10 cellular contexts compared by ENCODE assay signal in the genomic region with DNA sequence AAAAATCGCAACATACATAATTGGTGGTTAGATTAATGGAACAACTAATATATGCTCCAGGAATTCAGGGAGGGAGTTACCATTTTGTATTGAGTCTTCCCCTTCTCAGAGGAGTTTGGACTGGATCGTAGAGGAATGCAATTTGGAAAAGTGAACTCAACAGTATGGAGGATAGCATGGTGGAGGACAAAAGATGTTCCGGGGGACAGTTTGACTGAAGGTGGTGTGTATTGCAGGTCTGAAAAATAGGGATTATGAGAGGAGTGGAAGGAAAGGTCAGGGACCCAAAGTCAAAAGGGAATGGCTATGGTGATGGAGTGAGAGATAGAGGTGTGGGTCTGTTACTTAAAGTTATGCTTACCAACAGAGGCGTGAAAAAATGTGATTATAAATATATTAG. TPM values are rescaled to one million over a fixed set of nuclear protein-coding genes. Genes with fewer than 3 reads are reported as not detected.
DNase-seq lines count a peak whose midpoint lies in the region; ATAC-seq and TF ChIP-seq lines count a peak whose summit lies in the region.
"Had no signal": no experiment of that assay in that cellular context is flagged by ENCODE, and none has a peak within 500 bp of the region (broad histone marks: within the 10 kb centered on the region; RNA-seq: fewer than 3 reads in every experiment).

No MANE protein-coding gene starts in this region.

- H3K36me3 Mint-ChIP-seq in T-helper 17 cell (ENCODE audit: low read depth) = no peaks in the 10 kb centered on the region

- no peaks in the 10 kb centered on the region for H3K27me3 Mint-ChIP-seq in T-helper 17 cell

- peak overlapping the region; percentile 91 for H3K27ac Mint-ChIP-seq in T-helper 17 cell

- ATAC-seq in T-helper 17 cell = no peak
- ATAC-seq in GM19397 (IDR thresholded peaks at IDR 0.05; ENCODE audit: unreplicated experiment) = no peak
- ATAC-seq in HG02884 (IDR thresholded peaks at IDR 0.05; ENCODE audit: unreplicated experiment) = no peak

- H3K4me3 ChIP-seq in GM12865 (ENCODE audit: low read depth, low read length) (peak overlapping the region; percentile 88), fibroblast of the aortic adventitia (ENCODE audit: low read depth, low read length) (peak overlapping the region; percentile 84), retinal pigment epithelial cell (ENCODE audit: low read length) (peak overlapping the region; percentile 81)

- H3K4me1 Mint-ChIP-seq in T-helper 17 cell = peaks cover 30% of the 10 kb centered on the region

- no peaks in the 10 kb centered on the region for H3K9me3 ChIP-seq in T-helper 17 cell (ENCODE audit: control insufficient read depth, low read length, poor library complexity, severe bottlenecking)

- no peak for DNase-seq in GM12865 (ENCODE audit: low read depth)
- no peak for DNase-seq in T-helper 17 cell
- DNase-seq in fibroblast of the aortic adventitia (ENCODE audit: low read depth) = no peak
- no peak for DNase-seq in retinal pigment epithelial cell (ENCODE audit: low read depth)
- DNase-seq in UCSD-AML1 (lab: John Stamatoyannopoulos, UW; ENCODE audit: unreplicated experiment) = no peak
- DNase-seq in GF-D8 (lab: John Stamatoyannopoulos, UW) = no peak
- DNase-seq: effector CD4-positive, alpha-beta T cell; NCI-H774 had no signal

- TF ChIP-seq CTCF in GM12865 (IDR thresholded peaks at IDR 0.05; ENCODE audit: insufficient read depth, low read depth, low read length, missing control alignments) (no peak), fibroblast of the aortic adventitia (IDR thresholded peaks at IDR 0.05; ENCODE audit: insufficient read depth, low read length) (no peak), retinal pigment epithelial cell (conservative IDR thresholded peaks at IDR 0.05; ENCODE audit: low read depth, low read length) (no peak)

- H3K4me3 Mint-ChIP-seq in T-helper 17 cell = peak overlapping the region; percentile 97

RNA-seq across cellular contexts. Expression of gene DNAJC21, which starts 1.5 kb away (rescaled TPM):
- total RNA-seq in T-helper 17 cell (10 to 100 TPM; 54.0 to 54.3 TPM), fibroblast of the aortic adventitia (ENCODE audit: low replicate concordance) (32.6 and 68.9 TPM in 2 replicates)

RNA-seq across cellular contexts. Expression of gene BRIX1, which starts 15.4 kb away (rescaled TPM):
- total RNA-seq in T-helper 17 cell (10 to 100 TPM; 20.6 to 24.4 TPM), fibroblast of the aortic adventitia (ENCODE audit: low replicate concordance) (31.3 and 41.9 TPM in 2 replicates)

RNA-seq across cellular contexts. Expression of gene RAD1, which starts 15.6 kb away (rescaled TPM):
- total RNA-seq in T-helper 17 cell (10 to 100 TPM; 25.4 to 32.4 TPM), fibroblast of the aortic adventitia (ENCODE audit: low replicate concordance) (14.7 and 38.6 TPM in 2 replicates)
